ENCODE assay signal across 24 cellular contexts in the genomic region with DNA sequence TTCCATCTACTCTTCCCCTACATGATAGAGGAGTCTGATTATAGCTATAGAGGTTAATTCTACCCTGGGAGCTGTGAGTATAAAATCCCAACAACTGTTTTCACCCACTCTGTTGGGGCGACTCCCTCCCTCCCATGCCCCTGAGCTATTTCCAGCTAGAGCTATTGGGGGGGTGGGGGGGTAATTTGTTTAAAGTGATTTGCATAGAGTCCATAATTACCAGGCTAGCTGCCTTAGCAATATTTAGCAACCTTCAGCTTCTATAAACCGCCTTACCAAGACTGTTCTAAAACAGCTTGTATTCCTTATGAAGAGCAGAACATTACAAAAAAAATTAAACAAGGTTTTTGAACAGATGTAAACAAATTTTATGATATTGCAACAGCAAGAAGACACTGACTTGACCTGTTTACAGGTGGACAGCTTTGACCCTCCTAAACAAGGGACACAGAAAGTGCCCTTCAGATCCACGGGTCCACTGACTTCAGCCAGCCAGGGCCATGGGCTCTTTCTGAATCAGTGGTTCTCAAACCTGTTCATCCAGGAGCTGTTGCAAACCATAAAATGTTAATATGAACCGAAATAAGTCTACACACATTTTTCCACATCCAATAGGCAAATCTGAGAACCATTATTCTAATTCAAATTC.
DNase-seq lines count a peak whose midpoint lies in the region; ATAC-seq lines count a peak whose summit lies in the region.
"Had no signal": no experiment of that assay in that cellular context is flagged by ENCODE, and none has a peak within 500 bp of the region (broad histone marks: within the 10 kb centered on the region; RNA-seq: fewer than 3 reads in every experiment).

No MANE protein-coding gene starts in this region.

- no peaks in the 10 kb centered on the region for H3K79me2 ChIP-seq in Karpas-422 (ENCODE audit: low read length)

- ATAC-seq in GM21528 (IDR thresholded peaks at IDR 0.05; ENCODE audit: low FRiP score, unreplicated experiment) (peak; percentile 43), GM18520 (IDR thresholded peaks at IDR 0.05; ENCODE audit: unreplicated experiment) (no peak), GM18909 (IDR thresholded peaks at IDR 0.05; ENCODE audit: poor library complexity, unreplicated experiment) (no peak)
- ATAC-seq in naive thymus-derived CD4-positive, alpha-beta T cell, result no peak
- ATAC-seq: activated CD4-positive, alpha-beta T cell treated with anti-CD3 and anti-CD28 coated beads for 36 hours; activated T-cell treated with anti-CD3 and anti-CD28 coated beads, Interleukin-2, amount 50 U/mL, for 72 hours; T-helper 17 cell had no signal

- H3K27me3 ChIP-seq in BLaER1 treated with 17β-estradiol and CSF1 and Interleukin-3, amounts not matched to agents 10 nM and 100 nM, result no peaks in the 10 kb centered on the region
- no peaks in the 10 kb centered on the region for H3K27me3 ChIP-seq in Karpas-422 (ENCODE audit: low read length)
- H3K27me3 ChIP-seq in naive thymus-derived CD4-positive, alpha-beta T cell (ENCODE audit: control insufficient read depth in 2 of 2, insufficient read depth in 2 of 2, low read length in 2 of 2), result no peaks in the 10 kb centered on the region
- H3K27me3 ChIP-seq: adrenal gland, BE2C, upper lobe of left lung had no signal

- H3K4me1 Mint-ChIP-seq in naive thymus-derived CD4-positive, alpha-beta T cell, result peaks cover 0 to 15% (median 4%) of the 10 kb centered on the region in 7 donors

- H3K36me3 ChIP-seq in BLaER1 treated with 17β-estradiol and CSF1 and Interleukin-3, amounts not matched to agents 10 nM and 100 nM, result peaks cover 14 to 68% (median 44%) of the 10 kb centered on the region in 11 experiments
- no peaks in the 10 kb centered on the region for H3K36me3 ChIP-seq in Karpas-422 (ENCODE audit: insufficient read depth, low read length)
- H3K36me3 ChIP-seq in naive thymus-derived CD4-positive, alpha-beta T cell (ENCODE audit: control insufficient read depth in 2 of 3, insufficient read depth in 3 of 3, low read length in 3 of 3), result peaks cover 0 to 7% (median 0%) of the 10 kb centered on the region in 3 experiments
- H3K36me3 ChIP-seq: adrenal gland, BE2C, upper lobe of left lung had no signal

- H3K4me2 ChIP-seq in BLaER1 treated with 17β-estradiol and CSF1 and Interleukin-3, amounts not matched to agents 10 nM and 100 nM, result peak overlapping the region in 8 of 11 experiments; percentile 7 to 35 (median 24); a peak in 5 of 22 replicates
- H3K4me2 ChIP-seq in Karpas-422 (ENCODE audit: low read depth, low read length, poor library complexity, severe bottlenecking), result peak overlapping the region; percentile 64

- peak; percentile 63 for DNase-seq in Karpas-422
- DNase-seq in germinal center (ENCODE audit: low spot score), result peak; percentile 62
- DNase-seq in COLO829 (ENCODE audit: low spot score), result no peak
- no peak for DNase-seq in naive thymus-derived CD4-positive, alpha-beta T cell
- DNase-seq: activated CD4-positive, alpha-beta T cell treated with anti-CD3 and anti-CD28 coated beads for 36 hours; activated naive CD4-positive, alpha-beta T cell treated with Interleukin-2 at 50 U/mL for 16 hours; activated T-cell treated with anti-CD3 and anti-CD28 coated beads, Interleukin-2, amount 50 U/mL, for 72 hours; adrenal gland; BE2C; COR-L47; DMS79 treated with DMSO at 0.1 percent for 48 hours; effector CD8-positive, alpha-beta T cell; erythroblast; IMR-90; mesendoderm; NCI-H2081 treated with DMSO at 0.1 percent for 48 hours; RPMI8226; T-helper 17 cell; upper lobe of left lung had no signal

- CTCF ChIA-PET in naive thymus-derived CD4-positive, alpha-beta T cell (lab: Charles Lee), result interaction anchor here (0.9 to 1.0 kb wide), 2 partner anchors 38 to 143 kb away, joined by 3 read pairs; no protein-coding TSS in a partner anchor

- no peak overlapping the region for H3K27ac ChIP-seq in BLaER1 treated with 17β-estradiol and CSF1 and Interleukin-3, amounts not matched to agents 10 nM and 100 nM
- no peak overlapping the region for H3K27ac ChIP-seq in Karpas-422 (ENCODE audit: low read length)
- H3K27ac ChIP-seq in naive thymus-derived CD4-positive, alpha-beta T cell (ENCODE audit: low read depth, low read length), result no peak overlapping the region
- H3K27ac ChIP-seq: adrenal gland, SK-N-MC, upper lobe of left lung had no signal

- peaks cover 5 to 56% (median 15%) of the 10 kb centered on the region in 5 donors for H3K36me3 Mint-ChIP-seq in naive thymus-derived CD4-positive, alpha-beta T cell

- H3K4me1 ChIP-seq in BLaER1 treated with 17β-estradiol and CSF1 and Interleukin-3, amounts not matched to agents 10 nM and 100 nM, result peaks cover 6 to 29% (median 17%) of the 10 kb centered on the region in 10 experiments; a peak in 17 of 20 replicates
- H3K4me1 ChIP-seq in Karpas-422 (ENCODE audit: low read length), result peaks cover 17% of the 10 kb centered on the region
- H3K4me1 ChIP-seq in naive thymus-derived CD4-positive, alpha-beta T cell (ENCODE audit: control insufficient read depth in 2 of 2, insufficient read depth in 2 of 2, low read length in 2 of 2), result no peaks in the 10 kb centered on the region
- H3K4me1 ChIP-seq: adrenal gland, upper lobe of left lung had no signal

- H4K20me1 ChIP-seq in BLaER1 treated with 17β-estradiol and CSF1 and Interleukin-3, amounts not matched to agents 10 nM and 100 nM, result peaks cover 0 to 16% (median 0%) of the 10 kb centered on the region in 11 experiments; a peak in 2 of 22 replicates
- no peaks in the 10 kb centered on the region for H4K20me1 ChIP-seq in Karpas-422 (ENCODE audit: insufficient read depth, low read depth, low read length)

- POLR2A ChIA-PET in naive thymus-derived CD4-positive, alpha-beta T cell (lab: Charles Lee), result no interaction called here

- no peak overlapping the region for H3K27ac Mint-ChIP-seq in naive thymus-derived CD4-positive, alpha-beta T cell
- H3K27ac Mint-ChIP-seq: activated CD4-positive, alpha-beta T cell treated with anti-CD3 and anti-CD28 coated beads for 36 hours; activated T-cell treated with anti-CD3 and anti-CD28 coated beads, Interleukin-2, amount 50 U/mL, for 72 hours; T-helper 17 cell had no signal

- no peak overlapping the region for H3K9ac ChIP-seq in BLaER1 treated with 17β-estradiol and CSF1 and Interleukin-3, amounts not matched to agents 10 nM and 100 nM
- peak overlapping the region; percentile 21; the same call in 1 of the 2 replicates for H3K9ac ChIP-seq in Karpas-422 (ENCODE audit: low read length)

- H3K27me3 Mint-ChIP-seq in naive thymus-derived CD4-positive, alpha-beta T cell, result no peaks in the 10 kb centered on the region
- H3K27me3 Mint-ChIP-seq: activated CD4-positive, alpha-beta T cell treated with anti-CD3 and anti-CD28 coated beads for 36 hours; T-helper 17 cell had no signal

- no peaks in the 10 kb centered on the region for H3K9me2 ChIP-seq in Karpas-422 (replicated peaks; ENCODE audit: insufficient read depth, low read length)

- H3K9me3 Mint-ChIP-seq in naive thymus-derived CD4-positive, alpha-beta T cell, result no peaks in the 10 kb centered on the region
- H3K9me3 Mint-ChIP-seq: activated T-cell treated with anti-CD3 and anti-CD28 coated beads, Interleukin-2, amount 50 U/mL, for 72 hours had no signal

- H2AFZ ChIP-seq in Karpas-422 (ENCODE audit: low read length), result no peak overlapping the region

- intact Hi-C loops in naive thymus-derived CD4-positive, alpha-beta T cell (cut with micrococcal nuclease), result no loop called here

- H3K9me3 ChIP-seq in BLaER1 treated with 17β-estradiol and CSF1 and Interleukin-3, amounts not matched to agents 10 nM and 100 nM (replicated peaks in 1 of 11), result no peaks in the 10 kb centered on the region
- H3K9me3 ChIP-seq in Karpas-422 (ENCODE audit: low read length), result no peaks in the 10 kb centered on the region
- no peaks in the 10 kb centered on the region for H3K9me3 ChIP-seq in naive thymus-derived CD4-positive, alpha-beta T cell (ENCODE audit: control insufficient read depth in 2 of 3, low read length in 3 of 3)
- H3K9me3 ChIP-seq: adrenal gland, BE2C, upper lobe of left lung had no signal

- H3K4me3 Mint-ChIP-seq in naive thymus-derived CD4-positive, alpha-beta T cell, result no peak overlapping the region
- H3K4me3 Mint-ChIP-seq: activated CD4-positive, alpha-beta T cell treated with anti-CD3 and anti-CD28 coated beads for 36 hours; activated T-cell treated with anti-CD3 and anti-CD28 coated beads, Interleukin-2, amount 50 U/mL, for 72 hours; T-helper 17 cell had no signal

- no peak overlapping the region for H3K4me3 ChIP-seq in BLaER1 treated with 17β-estradiol and CSF1 and Interleukin-3, amounts not matched to agents 10 nM and 100 nM
- peak overlapping the region; percentile 55 for H3K4me3 ChIP-seq in Karpas-422 (ENCODE audit: low read length)
- H3K4me3 ChIP-seq in naive thymus-derived CD4-positive, alpha-beta T cell (ENCODE audit: low read length), result no peak overlapping the region
- H3K4me3 ChIP-seq: adrenal gland, SK-N-MC, upper lobe of left lung had no signal

Comparison
In these comparisons a context has a peak if more than half of its experiments do, and no peak if none do; other contexts are left out.
1. DNase-seq: peak in Karpas-422 (single experiment) and germinal center (single experiment); none in COLO829 (single experiment) and naive thymus-derived CD4-positive, alpha-beta T cell (0 of 9).